9 cellular contexts compared by ENCODE assay signal in the genomic region with DNA sequence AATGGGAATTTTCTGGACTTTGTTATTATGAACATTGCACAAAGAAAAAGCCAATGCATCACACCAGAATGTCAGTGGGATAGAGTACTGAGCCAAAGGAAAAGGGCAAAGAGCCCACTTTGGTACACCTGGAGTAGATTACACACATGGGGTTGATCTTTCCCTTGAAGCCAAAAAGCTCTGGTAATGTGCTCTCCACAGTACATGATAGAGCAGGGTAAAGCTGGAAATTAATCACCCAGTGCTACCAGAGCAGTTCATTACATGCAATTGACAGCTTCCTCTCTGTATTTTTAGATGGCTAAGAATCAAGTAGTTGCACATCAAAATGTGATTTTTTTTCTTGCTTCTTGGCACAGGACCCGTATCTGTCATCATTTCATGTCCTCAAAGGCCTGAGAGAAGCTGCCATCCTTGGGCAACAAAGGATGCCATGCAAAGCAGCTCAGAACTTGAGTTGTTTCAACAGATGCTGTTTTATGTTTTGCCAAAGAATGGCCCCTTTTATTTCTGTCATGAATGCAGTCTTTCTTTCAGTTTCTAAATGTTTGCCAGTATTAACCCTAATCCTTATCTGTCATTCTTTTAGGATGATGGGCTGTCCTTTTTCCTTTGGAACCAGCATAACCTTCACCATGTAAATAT.
DNase-seq lines count a peak whose midpoint lies in the region; ATAC-seq and TF ChIP-seq lines count a peak whose summit lies in the region.
"Had no signal": no experiment of that assay in that cellular context is flagged by ENCODE, and none has a peak within 500 bp of the region (broad histone marks: within the 10 kb centered on the region; RNA-seq: fewer than 3 reads in every experiment).

No MANE protein-coding gene starts in this region.

- DNase-seq in body of pancreas = peak in 1 of 4 donors; percentile 6
- no peak for DNase-seq in NCI-H226
- DNase-seq in HUDEP-2 (lab: John Stamatoyannopoulos, UW; ENCODE audit: unreplicated experiment in 76 of 76) = no peak
- no peak for DNase-seq in activated CD4-positive, CD25-positive, alpha-beta regulatory T cell treated with anti-CD3 and anti-CD28 coated beads, Interleukin-2, amount 50 U/mL, for 72 hours
- DNase-seq in 8988T = no peak

- H3K27me3 ChIP-seq in body of pancreas (no peaks in the 10 kb centered on the region), neuron (ENCODE audit: insufficient read depth, low read length) (no peaks in the 10 kb centered on the region)

- H3K4me3 ChIP-seq in body of pancreas = no peak overlapping the region
- H3K4me3 ChIP-seq in neuron (ENCODE audit: low read length) = no peak overlapping the region
- H3K4me3 ChIP-seq: K562 had no signal

- H2AFZ ChIP-seq in neuron (ENCODE audit: low read depth, low read length) = peak overlapping the region; percentile 1

- WGBS in body of pancreas, 2 donors = 30 to 61% methylated on average over 1 of the region's 1 CpG

- no peak for TF ChIP-seq CTCF in body of pancreas (IDR thresholded peaks at IDR 0.05)

- ATAC-seq in GM18508 (IDR thresholded peaks at IDR 0.05; ENCODE audit: insufficient read depth, unreplicated experiment) = peak; percentile 29
- ATAC-seq in HG03159 (IDR thresholded peaks at IDR 0.05; ENCODE audit: unreplicated experiment) = peak; percentile 50
- peak; percentile 27 for ATAC-seq in body of pancreas
- ATAC-seq: K562 had no signal

- H3K27ac ChIP-seq in body of pancreas = peak overlapping the region in 1 of 4 donors; percentile 21

- H3K36me3 ChIP-seq in body of pancreas (replicated peaks in 1 of 2; ENCODE audit: insufficient read depth in 1 of 2, low read depth in 2 of 2) (no peaks in the 10 kb centered on the region), neuron (ENCODE audit: insufficient read depth, low read length) (no peaks in the 10 kb centered on the region)

- intact Hi-C loops in body of pancreas (cut with DNase I) = no loop called here

- H3K4me1 ChIP-seq in body of pancreas = peaks cover 19% of the 10 kb centered on the region
- peaks cover 9% of the 10 kb centered on the region for H3K4me1 ChIP-seq in neuron (ENCODE audit: insufficient read depth, low read length)

- TF ChIP-seq POLR2A in body of pancreas (IDR thresholded peaks at IDR 0.05) = no peak

- no peaks in the 10 kb centered on the region for H3K9me3 ChIP-seq in body of pancreas
- no peaks in the 10 kb centered on the region for H3K9me3 ChIP-seq in neuron (ENCODE audit: low read length)
